ENCODE assay signal across 8 cellular contexts in genomic region chr12:120225852-120226640, GRCh38. TPM values are rescaled to one million over a fixed set of nuclear protein-coding genes. Genes with fewer than 3 reads are reported as not detected.
DNase-seq lines count a peak whose midpoint lies in the region; ATAC-seq, FAIRE-seq and TF ChIP-seq lines count a peak whose summit lies in the region.

No MANE protein-coding gene starts in this region.

- in situ Hi-C loops in GM13976 (cut with MboI; ENCODE audit: low sequenced_read_pairs, unreplicated experiment) = loop anchor here (5.0 kb wide), 1 partner anchor 41 kb away; the partner anchor contains the start of gene PXN

- no peak for ATAC-seq in HG02642 (IDR thresholded peaks at IDR 0.05; ENCODE audit: poor library complexity, unreplicated experiment)

- H3K27ac ChIP-seq in small intestine (ENCODE audit: low read depth in 1 of 2, low read length in 1 of 2) (peak overlapping the region; percentile 77 to 95), coronary artery (peak overlapping the region in 1 of 2 donors; percentile 46)

- H3K27me3 ChIP-seq in small intestine (ENCODE audit: control insufficient read depth in 2 of 2, insufficient read depth in 2 of 2, low read length in 2 of 2) = no peaks in the 10 kb centered on the region

- TF ChIP-seq CTCF in GM13976 (IDR thresholded peaks at IDR 0.05; ENCODE audit: borderline replicate concordance, control extremely low read depth, extremely low read depth, insufficient read depth, missing control alignments) = no peak
- peak; percentile 21 for TF ChIP-seq CTCF in epithelial cell of esophagus (IDR thresholded peaks at IDR 0.05; ENCODE audit: insufficient read depth, low read depth, low read length, missing control alignments)
- no peak for TF ChIP-seq CTCF in coronary artery (IDR thresholded peaks at IDR 0.05)

- H3K9me3 ChIP-seq in small intestine (ENCODE audit: control insufficient read depth, low read depth) = no peaks in the 10 kb centered on the region

- no peak for FAIRE-seq in small intestine (lab: Jason Lieb, UNC)

- H3K36me3 ChIP-seq in small intestine (ENCODE audit: control insufficient read depth in 2 of 2, insufficient read depth in 2 of 2, low read length in 2 of 2) = peaks cover 7 to 14% of the 10 kb centered on the region in 2 donors

- peaks cover 20 to 24% of the 10 kb centered on the region in 2 donors for H3K4me1 ChIP-seq in small intestine (ENCODE audit: control insufficient read depth in 2 of 2, insufficient read depth in 1 of 2, low read depth in 1 of 2, low read length in 1 of 2)

- H3K4me3 ChIP-seq in epithelial cell of esophagus (ENCODE audit: low read length) (no peak overlapping the region), small intestine (ENCODE audit: low read depth in 1 of 2, low read length in 2 of 2) (peak overlapping the region in 1 of 2 donors; percentile 59), coronary artery (no peak overlapping the region)

- 18 to 45% (median 33%) methylated on average over 13 of the region's 13 CpGs for WGBS in small intestine, 3 donors

- DNase-seq in GM13976 (ENCODE audit: low spot score) (peak; percentile 74), NOMO-1 treated with DMSO at 0.1 percent for 48 hours (lab: John Stamatoyannopoulos, UW; ENCODE audit: unreplicated experiment) (peak; percentile 54), epithelial cell of esophagus (ENCODE audit: low read depth) (peak; percentile 47), small intestine (peak; percentile 90), coronary artery (ENCODE audit: low spot score) (no peak), hepatic stellate cell (ENCODE audit: low spot score) (no peak), DMS53 treated with DMSO at 0.1 percent for 48 hours (lab: John Stamatoyannopoulos, UW; ENCODE audit: unreplicated experiment) (no peak)

RNA-seq across cellular contexts. Expression of gene RPLP0, which starts 25.1 kb away (rescaled TPM):
- polyA plus RNA-seq in small intestine = 1,000 to 10,000 TPM; 2,529 to 5,599 (median 4,032) TPM

RNA-seq across cellular contexts. Expression of gene GCN1, which starts 31.5 kb away (rescaled TPM):
- 10 to 100 TPM; 12.3 to 27.9 (median 14.1) TPM for polyA plus RNA-seq in small intestine

RNA-seq across cellular contexts. Expression of gene PXN, which starts 39.5 kb away (rescaled TPM):
- 100 to 1,000 TPM in 2 of 3 donors, 10 to 100 TPM in 1; 79.3 to 132 (median 103) TPM for polyA plus RNA-seq in small intestine

Comparison
In these comparisons a context has a peak if more than half of its experiments do, and no peak if none do; other contexts are left out.
1. DNase-seq: peak in GM13976 (single experiment), NOMO-1 treated with DMSO at 0.1 percent for 48 hours (single experiment), epithelial cell of esophagus (single experiment) and small intestine (single experiment); none in coronary artery (single experiment), hepatic stellate cell (single experiment) and DMS53 treated with DMSO at 0.1 percent for 48 hours (single experiment).